Comparison of ENCODE assay signal across 15 cellular contexts in the genomic region with DNA sequence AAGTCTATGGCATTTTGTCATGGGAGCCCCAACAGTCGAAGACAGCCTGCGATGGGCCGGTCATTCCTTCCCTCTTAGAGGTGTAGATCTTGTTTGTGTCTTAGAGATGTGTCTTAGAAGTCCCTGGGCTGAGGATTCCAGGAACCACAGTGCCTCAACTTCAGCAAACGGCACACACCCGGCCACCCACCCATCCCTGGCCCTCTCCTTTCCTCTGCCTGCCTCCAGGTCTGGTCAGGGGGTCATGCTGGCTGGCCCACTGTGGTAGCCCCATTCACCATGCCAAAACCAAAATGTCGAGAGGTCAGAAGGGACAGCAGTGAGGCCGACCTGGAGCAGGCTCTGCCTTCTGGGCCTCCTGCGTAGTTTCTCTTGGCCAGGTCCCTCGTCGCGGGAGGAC.
DNase-seq lines count a peak whose midpoint lies in the region; ATAC-seq and TF ChIP-seq lines count a peak whose summit lies in the region.
"Had no signal": no experiment of that assay in that cellular context is flagged by ENCODE, and none has a peak within 500 bp of the region (broad histone marks: within the 10 kb centered on the region; RNA-seq: fewer than 3 reads in every experiment).

No MANE protein-coding gene starts in this region.

- no peak for TF ChIP-seq CTCF in type B pancreatic cell (conservative IDR thresholded peaks at IDR 0.05)

- DNase-seq in cardiac septum (ENCODE audit: low spot score) (peak; percentile 59), left ventricle myocardium superior (no peak), ecto neural progenitor cell (ENCODE audit: low spot score) (peak; percentile 29), neuronal stem cell (ENCODE audit: low spot score) (no peak), type B pancreatic cell (ENCODE audit: extremely low spot score, unreplicated experiment) (peak; percentile 39), NCI-H524 (lab: John Stamatoyannopoulos, UW) (no peak), NCI-H748 treated with DMSO at 0.1 percent for 48 hours (lab: John Stamatoyannopoulos, UW) (no peak)
- no peak for DNase-seq in effector CD4-positive, alpha-beta T cell
- DNase-seq: C1 segment of cervical spinal cord; CD4-positive, alpha-beta memory T cell; DND-41; GDM1; H9 had no signal

- no peaks in the 10 kb centered on the region for H3K4me1 Mint-ChIP-seq in type B pancreatic cell (ENCODE audit: unreplicated experiment)
- H3K4me1 Mint-ChIP-seq: B cell; CD4-positive, alpha-beta memory T cell; GM23338; H9 had no signal

- H3K79me1 ChIP-seq in neuronal stem cell (ENCODE audit: low read depth, low read length) = no peaks in the 10 kb centered on the region

- no peaks in the 10 kb centered on the region for H3K27me3 Mint-ChIP-seq in type B pancreatic cell
- H3K27me3 Mint-ChIP-seq: B cell had no signal

- H2AK5ac ChIP-seq in neuronal stem cell (ENCODE audit: low read depth, low read length) = peak overlapping the region; percentile 22

- no CpG with 5 or more reads among the region's 11 CpGs for WGBS in neuronal stem cell (ENCODE audit: extremely low coverage in 2 of 2, insufficient read length in 2 of 2, insufficient replicate concordance in 1 of 2), 2 donors

- no peak overlapping the region for H4K91ac ChIP-seq in neuronal stem cell (ENCODE audit: low read depth, low read length, poor library complexity)

- peak overlapping the region; percentile 42 for H3K18ac ChIP-seq in neuronal stem cell (ENCODE audit: low read length)

- no peak overlapping the region for H3K27ac ChIP-seq in neuronal stem cell (replicated peaks; ENCODE audit: low read length)

- H2BK120ac ChIP-seq in neuronal stem cell (ENCODE audit: low read depth, low read length) = no peak overlapping the region

- H3K14ac ChIP-seq in neuronal stem cell (ENCODE audit: low read length) = no peak overlapping the region

- H3K36me3 Mint-ChIP-seq in type B pancreatic cell = no peaks in the 10 kb centered on the region
- H3K36me3 Mint-ChIP-seq: CD4-positive, alpha-beta memory T cell had no signal

- peaks cover 0 to 5% of the 10 kb centered on the region in 2 donors for H3K4me1 ChIP-seq in neuronal stem cell (ENCODE audit: control insufficient read depth in 2 of 2, insufficient read depth in 1 of 2, low read depth in 1 of 2, low read length in 2 of 2)

- no peak overlapping the region for H2BK12ac ChIP-seq in neuronal stem cell (ENCODE audit: low read length)

- no peaks in the 10 kb centered on the region for H3K9me3 Mint-ChIP-seq in type B pancreatic cell

- H3K23ac ChIP-seq in neuronal stem cell (ENCODE audit: low read depth, low read length, poor library complexity) = no peak overlapping the region

- H3K36me3 ChIP-seq in neuronal stem cell (replicated peaks in 1 of 2; ENCODE audit: control insufficient read depth in 2 of 2, insufficient read depth in 2 of 2, low read length in 2 of 2) = no peaks in the 10 kb centered on the region

- intact Hi-C loops in cardiac septum (cut with DNase I) = no loop called here
- intact Hi-C loops in left ventricle myocardium superior (cut with micrococcal nuclease) = no loop called here

- ATAC-seq in left ventricle myocardium superior = no peak
- ATAC-seq: GM23338 had no signal

- H3K27me3 ChIP-seq in neuronal stem cell (ENCODE audit: control insufficient read depth in 3 of 3, insufficient read depth in 3 of 3, low read depth in 1 of 3, low read length in 3 of 3) = no peaks in the 10 kb centered on the region

- H2AFZ ChIP-seq in neuronal stem cell (ENCODE audit: low read length) = no peak overlapping the region
- H2AFZ ChIP-seq: GM23338 had no signal

- H3K4ac ChIP-seq in neuronal stem cell (ENCODE audit: low read length) = no peak overlapping the region

- H3K4me3 ChIP-seq in neuronal stem cell (ENCODE audit: low read length in 2 of 2) = no peak overlapping the region
- H3K4me3 ChIP-seq: GM23338 had no signal

- no peak overlapping the region for H3K4me2 ChIP-seq in neuronal stem cell (ENCODE audit: insufficient read depth, low read length, poor library complexity, severe bottlenecking)
- H3K4me2 ChIP-seq: GM23338 had no signal

- H3K27ac Mint-ChIP-seq in type B pancreatic cell = no peak overlapping the region
- H3K27ac Mint-ChIP-seq: B cell; CD4-positive, alpha-beta memory T cell; GM23338; H9 had no signal

- no peak overlapping the region for H3K9ac ChIP-seq in neuronal stem cell (ENCODE audit: low read depth, low read length, poor library complexity)

- H4K8ac ChIP-seq in neuronal stem cell (ENCODE audit: low read depth, low read length) = no peak overlapping the region

- no peak overlapping the region for H2BK15ac ChIP-seq in neuronal stem cell (ENCODE audit: low read length)

- H2BK5ac ChIP-seq in neuronal stem cell (ENCODE audit: low read length) = no peak overlapping the region

- no peak overlapping the region for H3K4me3 Mint-ChIP-seq in type B pancreatic cell
- H3K4me3 Mint-ChIP-seq: B cell; CD4-positive, alpha-beta memory T cell; GM23338; H9 had no signal

- peaks cover 0 to 5% of the 10 kb centered on the region in 2 donors for H3K9me3 ChIP-seq in neuronal stem cell (replicated peaks in 1 of 2; ENCODE audit: control insufficient read depth in 2 of 2, insufficient read depth in 1 of 2, low read depth in 1 of 2, low read length in 2 of 2)

Comparison
In these comparisons a context has a peak if more than half of its experiments do, and no peak if none do; other contexts are left out.
1. DNase-seq: peak in cardiac septum (single experiment), ecto neural progenitor cell (single experiment) and type B pancreatic cell (single experiment); none in left ventricle myocardium superior (single experiment), neuronal stem cell (single experiment), NCI-H524 (0 of 2), NCI-H748 treated with DMSO at 0.1 percent for 48 hours (single experiment) and effector CD4-positive, alpha-beta T cell (single experiment).